ENCODE assay signal across 23 cellular contexts in the genomic region with DNA sequence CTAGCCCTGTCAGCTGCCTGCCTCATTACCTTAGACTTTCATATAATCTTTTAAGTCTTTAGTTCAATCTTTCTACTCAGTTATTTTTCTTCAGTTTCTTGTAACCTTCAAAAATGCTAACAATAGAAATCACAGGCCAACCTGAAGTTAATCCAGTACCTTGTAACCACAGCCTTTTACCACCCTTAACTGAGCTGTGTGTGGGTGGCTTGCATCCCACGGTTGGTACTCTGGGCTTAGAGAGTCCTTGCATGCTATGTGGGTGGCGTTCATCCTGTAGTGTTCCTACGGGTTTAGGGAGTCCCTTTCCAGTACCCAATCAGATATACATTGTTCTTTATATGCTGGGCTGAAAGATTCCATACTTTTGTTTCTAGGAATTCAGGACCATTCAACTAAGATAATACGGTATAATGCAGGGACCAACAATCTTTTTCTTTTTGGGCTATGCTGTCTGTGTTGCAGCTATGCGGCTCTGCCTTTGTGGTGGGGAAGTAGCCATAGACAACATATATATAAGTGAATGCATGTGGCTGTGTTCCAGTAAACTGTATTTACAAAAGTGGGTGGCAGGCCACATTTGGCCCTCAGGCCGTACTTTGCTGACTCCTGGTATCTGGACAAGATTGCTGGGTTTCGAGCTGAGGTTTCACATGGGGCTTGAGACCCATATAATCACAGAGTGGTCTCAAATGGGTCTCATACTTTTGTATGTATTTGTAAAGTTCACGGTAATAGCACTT.
A peak's percentile ranks its signal among the peaks of the same experiment; 100 is the strongest.
DNase-seq lines count a peak whose midpoint lies in the region; ATAC-seq and TF ChIP-seq lines count a peak whose summit lies in the region.
"Had no signal": no experiment of that assay in that cellular context is flagged by ENCODE, and none has a peak within 500 bp of the region (broad histone marks: within the 10 kb centered on the region; RNA-seq: fewer than 3 reads in every experiment).

No MANE protein-coding gene starts in this region.

- POLR2A ChIA-PET in HEK293 (lab: Yijun Ruan, JAX), result no interaction called here

- H3K27ac ChIP-seq in HEK293 (ENCODE audit: extremely low read depth, low read depth, low read length), result no peak overlapping the region
- H3K27ac ChIP-seq in SJSA1, result peak overlapping the region; percentile 15
- H3K27ac ChIP-seq in colonic mucosa, result no peak overlapping the region
- H3K27ac ChIP-seq: HL-60 had no signal

- H3K36me3 ChIP-seq in HEK293 (ENCODE audit: control insufficient read depth in 2 of 2, insufficient read depth in 1 of 2, low read length in 2 of 2) (no peaks in the 10 kb centered on the region), SJSA1 (no peaks in the 10 kb centered on the region), colonic mucosa (no peaks in the 10 kb centered on the region)
- H3K36me3 ChIP-seq: MG63 had no signal

- H3K27me3 ChIP-seq in SJSA1 (replicated peaks) (no peaks in the 10 kb centered on the region), colonic mucosa (no peaks in the 10 kb centered on the region)
- H3K27me3 ChIP-seq: MG63 had no signal

- no peaks in the 10 kb centered on the region for H3K9me3 Mint-ChIP-seq in endothelial cell (ENCODE audit: unreplicated experiment)
- H3K9me3 Mint-ChIP-seq: HFFc6, IgD-negative memory B cell had no signal

- CTCF ChIA-PET in HEK293 (lab: Yijun Ruan, JAX), result interaction anchor here (1.7 kb wide), 1 partner anchor 8 kb away, joined by 8 read pairs; no protein-coding TSS in a partner anchor

- DNase-seq in NCI-H2081 (lab: John Stamatoyannopoulos, UW) (peak; percentile 5 to 31), NCI-H2081 treated with DMSO at 0.1 percent for 48 hours (lab: John Stamatoyannopoulos, UW) (no peak), SJSA1 (ENCODE audit: low read depth in 1 of 2, low spot score in 2 of 2) (peak; percentile 50 to 67), renal cortical epithelial cell (ENCODE audit: low read depth) (peak; percentile 34), colonic mucosa (no peak), endothelial cell (ENCODE audit: low spot score) (no peak)
- DNase-seq: CD4-positive, alpha-beta T cell; DMS153; HFFc6; Kasumi-1; MG63; NCI-H1048; NCI-H1694; NCI-H2107; NCI-H226; NCI-H526; NK-92 treated with Interleukin-12 subunit alpha and Interleukin-12 subunit beta, amount 100 ng/mL, for 24 hours; OCI-M1; T-cell had no signal

- H3K4me3 ChIP-seq in HEK293 (ENCODE audit: low read depth, low read length), result no peak overlapping the region
- no peak overlapping the region for H3K4me3 ChIP-seq in SJSA1
- H3K4me3 ChIP-seq in colonic mucosa, result no peak overlapping the region
- H3K4me3 ChIP-seq: MG63 had no signal

- H3K27ac Mint-ChIP-seq in endothelial cell (ENCODE audit: unreplicated experiment), result no peak overlapping the region
- H3K27ac Mint-ChIP-seq: CD4-positive, alpha-beta T cell; HFFc6; IgD-negative memory B cell; T-cell had no signal

- no peak overlapping the region for H3K4me3 Mint-ChIP-seq in endothelial cell (ENCODE audit: unreplicated experiment)
- H3K4me3 Mint-ChIP-seq: CD4-positive, alpha-beta T cell; HFFc6; T-cell had no signal

- no peaks in the 10 kb centered on the region for H3K9me3 ChIP-seq in HEK293 (ENCODE audit: control insufficient read depth, insufficient read depth, low read depth, low read length)
- H3K9me3 ChIP-seq in SJSA1 (replicated peaks), result 0 out of 2 replicates have a peak, but pooled peaks cover 2% of the 10 kb centered on the region
- no peaks in the 10 kb centered on the region for H3K9me3 ChIP-seq in colonic mucosa
- H3K9me3 ChIP-seq: MG63 had no signal

- no peak for TF ChIP-seq CTCF in HEK293 (tag by site-specific recombination; IDR thresholded peaks at IDR 0.05)
- TF ChIP-seq CTCF in colonic mucosa (IDR thresholded peaks at IDR 0.05), result no peak
- no peak for TF ChIP-seq CTCF in endothelial cell (IDR thresholded peaks at IDR 0.05; ENCODE audit: unreplicated experiment)

- intact Hi-C loops in colonic mucosa (cut with DNase I), result no loop called here

- H3K27me3 Mint-ChIP-seq in endothelial cell (ENCODE audit: unreplicated experiment), result no peaks in the 10 kb centered on the region
- H3K27me3 Mint-ChIP-seq: CD4-positive, alpha-beta T cell; IgD-negative memory B cell; T-cell had no signal

- H3K4me1 Mint-ChIP-seq in endothelial cell (ENCODE audit: unreplicated experiment), result peaks cover 26% of the 10 kb centered on the region

- H3K9ac ChIP-seq in colonic mucosa (ENCODE audit: low read depth in 2 of 2, low read length in 2 of 2), result no peak overlapping the region

- no peak for ATAC-seq in HG03460 (IDR thresholded peaks at IDR 0.05; ENCODE audit: unreplicated experiment)
- ATAC-seq: T-cell had no signal

- no peaks in the 10 kb centered on the region for H3K36me3 Mint-ChIP-seq in endothelial cell (ENCODE audit: low read depth, unreplicated experiment)

- H3K4me1 ChIP-seq in HEK293 (ENCODE audit: control insufficient read depth, insufficient read depth, low read length), result peaks cover 6% of the 10 kb centered on the region; the same call in 1 of the 2 replicates
- peaks cover 18% of the 10 kb centered on the region for H3K4me1 ChIP-seq in SJSA1 (replicated peaks)
- H3K4me1 ChIP-seq in colonic mucosa, result no peaks in the 10 kb centered on the region

TF ChIP-seq in HEK293, 187 proteins besides CTCF, POLR2A, EP300 and RAD21:
- TF ChIP-seq ZFHX2 (tag by site-specific recombination; conservative IDR thresholded peaks at IDR 0.05) (peak; percentile 97), EGR2 (tag by site-specific recombination; IDR thresholded peaks at IDR 0.05; ENCODE audit: low read depth) (peak; percentile 94), ZNF175 (tag by site-specific recombination; IDR thresholded peaks at IDR 0.05) (no peak), ZNF221 (tag by site-specific recombination; IDR thresholded peaks at IDR 0.05; ENCODE audit: borderline replicate concordance) (no peak), KLF10 (tag by site-specific recombination; IDR thresholded peaks at IDR 0.05) (no peak)
- TF ChIP-seq, protein P1, sequence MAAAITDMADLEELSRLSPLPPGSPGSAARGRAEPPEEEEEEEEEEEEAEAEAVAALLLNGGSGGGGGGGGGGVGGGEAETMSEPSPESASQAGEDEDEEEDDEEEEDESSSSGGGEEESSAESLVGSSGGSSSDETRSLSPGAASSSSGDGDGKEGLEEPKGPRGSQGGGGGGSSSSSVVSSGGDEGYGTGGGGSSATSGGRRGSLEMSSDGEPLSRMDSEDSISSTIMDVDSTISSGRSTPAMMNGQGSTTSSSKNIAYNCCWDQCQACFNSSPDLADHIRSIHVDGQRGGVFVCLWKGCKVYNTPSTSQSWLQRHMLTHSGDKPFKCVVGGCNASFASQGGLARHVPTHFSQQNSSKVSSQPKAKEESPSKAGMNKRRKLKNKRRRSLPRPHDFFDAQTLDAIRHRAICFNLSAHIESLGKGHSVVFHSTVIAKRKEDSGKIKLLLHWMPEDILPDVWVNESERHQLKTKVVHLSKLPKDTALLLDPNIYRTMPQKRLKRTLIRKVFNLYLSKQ (tag by site-specific recombination; IDR thresholded peaks at IDR 0.05; ENCODE audit: borderline replicate concordance), result no peak

Comparison
In these comparisons a context has a peak if more than half of its experiments do, and no peak if none do; other contexts are left out.
1. DNase-seq: peak in NCI-H2081 (2 of 2), SJSA1 (2 of 2) and renal cortical epithelial cell (single experiment); none in NCI-H2081 treated with DMSO at 0.1 percent for 48 hours (single experiment), colonic mucosa (single experiment) and endothelial cell (single experiment).